ENCODE assay signal across 9 cellular contexts in genomic region chr12:53975019-53975815, GRCh38. TPM values are rescaled to one million over a fixed set of nuclear protein-coding genes. Genes with fewer than 3 reads are reported as not detected.
A peak's percentile ranks its signal among the peaks of the same experiment; 100 is the strongest.
DNase-seq lines count a peak whose midpoint lies in the region; ATAC-seq and TF ChIP-seq lines count a peak whose summit lies in the region.
"Had no signal": no experiment of that assay in that cellular context is flagged by ENCODE, and none has a peak within 500 bp of the region (broad histone marks: within the 10 kb centered on the region; RNA-seq: fewer than 3 reads in every experiment).

No MANE protein-coding gene starts in this region.

- H3K4me3 ChIP-seq in Jurkat, Clone E6-1 (ENCODE audit: low read length), result peak overlapping the region; percentile 49
- peak overlapping the region; percentile 83 for H3K4me3 ChIP-seq in osteoblast (ENCODE audit: insufficient read depth, low read length)

- no peak for TF ChIP-seq POLR2A in erythroblast (IDR thresholded peaks at IDR 0.05; ENCODE audit: low read length)

- no peak for DNase-seq in CD4-positive, alpha-beta T cell
- no peak for DNase-seq in Jurkat, Clone E6-1 (ENCODE audit: low read depth, low spot score)
- DNase-seq in central memory CD8-positive, alpha-beta T cell (ENCODE audit: low spot score in 2 of 2), result no peak
- no peak for DNase-seq in osteoblast (ENCODE audit: insufficient read length, low spot score, missing footprints)
- no peak for DNase-seq in NCI-H1417 treated with DMSO at 0.1 percent for 48 hours (lab: John Stamatoyannopoulos, UW)
- DNase-seq in stimulated activated CD4-positive, alpha-beta T cell treated with anti-CD3 and anti-CD28 coated beads, Interleukin-4, amount 100 ng/mL, for 24 hours, result no peak
- DNase-seq in erythroblast (lab: John Stamatoyannopoulos, UW), result no peak
- DNase-seq: stimulated activated CD4-positive, alpha-beta T cell treated with anti-CD3 and anti-CD28 coated beads, Interleukin-12 subunit alpha, Interleukin-12 subunit beta, amount 100 ng/mL, for 4 hours had no signal

- no peaks in the 10 kb centered on the region for H4K20me1 ChIP-seq in osteoblast (ENCODE audit: insufficient read depth, low read length)

- H3K4me2 ChIP-seq in osteoblast (ENCODE audit: insufficient read depth, low read length), result peak overlapping the region; percentile 89

- no peak overlapping the region for H3K27ac ChIP-seq in CD4-positive, alpha-beta T cell (ENCODE audit: low read depth, low read length)
- no peak overlapping the region for H3K27ac ChIP-seq in osteoblast (ENCODE audit: low read depth, low read length)

- H3K27ac Mint-ChIP-seq in CD4-positive, alpha-beta T cell, result no peak overlapping the region
- peak overlapping the region; percentile 70 for H3K27ac Mint-ChIP-seq in central memory CD8-positive, alpha-beta T cell (ENCODE audit: low read depth)

- H3K4me3 Mint-ChIP-seq in CD4-positive, alpha-beta T cell, result peak overlapping the region; percentile 70
- peak overlapping the region; percentile 73 for H3K4me3 Mint-ChIP-seq in central memory CD8-positive, alpha-beta T cell

- CTCF ChIA-PET in CD4-positive, alpha-beta T cell (lab: Charles Lee), result no interaction called here

- H3K9me3 Mint-ChIP-seq in CD4-positive, alpha-beta T cell, result no peaks in the 10 kb centered on the region
- no peaks in the 10 kb centered on the region for H3K9me3 Mint-ChIP-seq in central memory CD8-positive, alpha-beta T cell

- H3K79me2 ChIP-seq in osteoblast (ENCODE audit: insufficient read depth, low read length), result no peaks in the 10 kb centered on the region

- H3K4me1 ChIP-seq in osteoblast (ENCODE audit: insufficient read depth, low read length), result peaks cover 9% of the 10 kb centered on the region

- intact Hi-C loops in CD4-positive, alpha-beta T cell (cut with DNase I, micrococcal nuclease), result no loop called here

- H3K36me3 Mint-ChIP-seq in CD4-positive, alpha-beta T cell (ENCODE audit: low read depth), result peaks cover 5% of the 10 kb centered on the region
- H3K36me3 Mint-ChIP-seq in central memory CD8-positive, alpha-beta T cell (ENCODE audit: insufficient read depth), result peaks cover 25% of the 10 kb centered on the region

- H3K27me3 Mint-ChIP-seq in CD4-positive, alpha-beta T cell, result peaks cover 97% of the 10 kb centered on the region
- H3K27me3 Mint-ChIP-seq in central memory CD8-positive, alpha-beta T cell, result peaks cover 93% of the 10 kb centered on the region

- H3K4me1 Mint-ChIP-seq in CD4-positive, alpha-beta T cell (ENCODE audit: low read depth), result peaks cover 34% of the 10 kb centered on the region
- peaks cover 32% of the 10 kb centered on the region for H3K4me1 Mint-ChIP-seq in central memory CD8-positive, alpha-beta T cell

- peak overlapping the region; percentile 97 for H2AFZ ChIP-seq in osteoblast (ENCODE audit: low read length)

- POLR2A ChIA-PET in CD4-positive, alpha-beta T cell (lab: Charles Lee), result interaction anchor here (1.2 kb wide), 1 partner anchor 9 kb away, joined by 5 read pairs; no protein-coding TSS in a partner anchor

- no peaks in the 10 kb centered on the region for H3K36me3 ChIP-seq in osteoblast (ENCODE audit: insufficient read depth, low read length)

- no peaks in the 10 kb centered on the region for H3K9me3 ChIP-seq in CD4-positive, alpha-beta T cell (ENCODE audit: control insufficient read depth, low read length)
- no peaks in the 10 kb centered on the region for H3K9me3 ChIP-seq in osteoblast (ENCODE audit: low read depth, low read length)

- ATAC-seq in CD4-positive, alpha-beta T cell (ENCODE audit: poor library complexity), result no peak
- ATAC-seq in central memory CD8-positive, alpha-beta T cell (replicated peaks; ENCODE audit: extremely low read depth, poor library complexity, severe bottlenecking), result no peak
- ATAC-seq in GM21786 (IDR thresholded peaks at IDR 0.05; ENCODE audit: unreplicated experiment), result no peak

- H3K27me3 ChIP-seq in CD4-positive, alpha-beta T cell (ENCODE audit: control insufficient read depth, insufficient read depth, low read length), result peaks cover 98% of the 10 kb centered on the region
- peaks cover 21% of the 10 kb centered on the region for H3K27me3 ChIP-seq in osteoblast (ENCODE audit: insufficient read depth, low read length)

- TF ChIP-seq CTCF in CD4-positive, alpha-beta T cell (IDR thresholded peaks at IDR 0.05), result no peak
- no peak for TF ChIP-seq CTCF in osteoblast (IDR thresholded peaks at IDR 0.05; ENCODE audit: extremely low read depth, low read depth, low read length)

RNA-seq across cellular contexts. Expression of gene HOTAIR, which starts 0.5 kb away (rescaled TPM):
- total RNA-seq in CD4-positive, alpha-beta T cell, result not detected
- polyA plus RNA-seq in Jurkat, Clone E6-1 (2012; ENCODE audit: insufficient read depth, insufficient read length), result not detected
- total RNA-seq in osteoblast, result 0.72 and 1.2 TPM in 2 replicates

RNA-seq across cellular contexts. Expression of gene HOXC11, which starts 2.3 kb away (rescaled TPM):
- total RNA-seq in CD4-positive, alpha-beta T cell, result not detected
- polyA plus RNA-seq in Jurkat, Clone E6-1 (2012; ENCODE audit: insufficient read depth, insufficient read length), result 3.0 TPM
- 1.1 and 1.5 TPM in 2 replicates for total RNA-seq in osteoblast

RNA-seq across cellular contexts. Expression of gene HOXC10, which starts 9.7 kb away (rescaled TPM):
- not detected for total RNA-seq in CD4-positive, alpha-beta T cell
- 22.8 TPM for polyA plus RNA-seq in Jurkat, Clone E6-1 (2012; ENCODE audit: insufficient read depth, insufficient read length)
- 9.7 and 11.2 TPM in 2 replicates for total RNA-seq in osteoblast

RNA-seq across cellular contexts. Expression of gene HOXC12, which starts 20.5 kb away (rescaled TPM):
- not detected for total RNA-seq in CD4-positive, alpha-beta T cell
- polyA plus RNA-seq in Jurkat, Clone E6-1 (2012; ENCODE audit: insufficient read depth, insufficient read length), result not detected
- under 0.01 TPM in 1 of 2 replicates, not detected in the other for total RNA-seq in osteoblast

RNA-seq across cellular contexts. Expression of gene HOXC9, which starts 24.7 kb away (rescaled TPM):
- total RNA-seq in CD4-positive, alpha-beta T cell, result not detected
- 0.77 TPM for polyA plus RNA-seq in Jurkat, Clone E6-1 (2012; ENCODE audit: insufficient read depth, insufficient read length)
- total RNA-seq in osteoblast, result 8.3 and 11.6 TPM in 2 replicates

Comparison
In these comparisons a context has a peak if more than half of its experiments do, and no peak if none do; other contexts are left out.
1. RNA of gene HOXC10, which starts 9.7 kb away (total RNA-seq): 9.7 to 11.2 TPM in osteoblast; not detected in CD4-positive, alpha-beta T cell; every median in the first group is over 10 times any median in the second.